23 cellular contexts compared by ENCODE assay signal in the genomic region with DNA sequence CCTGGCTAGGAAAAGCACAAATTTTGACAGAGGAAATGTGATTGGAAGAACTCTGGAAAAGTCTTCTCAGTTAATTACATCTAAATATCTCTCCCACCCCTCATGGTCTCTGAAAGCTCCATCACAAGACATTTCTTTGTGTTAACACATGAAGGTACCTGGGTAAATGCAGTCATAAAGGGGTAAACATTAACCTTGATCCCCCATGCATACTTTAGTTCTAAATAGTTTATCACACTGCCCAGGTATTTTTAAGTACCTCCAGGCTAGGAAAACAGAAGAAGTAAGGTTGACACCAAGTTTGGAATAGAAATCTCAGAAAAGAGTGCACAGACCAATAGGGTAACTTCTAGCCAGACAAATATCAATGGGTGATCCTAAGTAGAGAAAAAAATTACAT.
"Had no signal": no experiment of that assay in that cellular context is flagged by ENCODE, and none has a peak within 500 bp of the region (broad histone marks: within the 10 kb centered on the region; RNA-seq: fewer than 3 reads in every experiment).

No MANE protein-coding gene starts in this region.

- H3K4me1 ChIP-seq: Peyer's patch, SJSA1 had no signal

- H3K9me3 ChIP-seq: Peyer's patch, SJSA1 had no signal

- H3K27ac Mint-ChIP-seq: activated CD8-positive, alpha-beta memory T cell treated with anti-CD3 and anti-CD28 coated beads, Interleukin-2, amount 10 ng/mL, durations not matched to agents 7 days and 5 days; activated naive CD8-positive, alpha-beta T cell treated with anti-CD3 and anti-CD28 coated beads for 36 hours; activated T-cell treated with anti-CD3 and anti-CD28 coated beads, Interleukin-2, amount 50 U/mL, for 24 hours; activated T-helper 1 cell treated with anti-CD3 and anti-CD28 coated beads, Interleukin-12 subunit alpha, Interleukin-12 subunit beta, Interleukin-2, Interleukin-4 antibody, amounts not matched to agents 30 ng/mL and 10 ng/mL and 1 ng/mL, durations not matched to agents 14 hours and 24 hours and 36 hours; WTC11 had no signal

- H3K27ac ChIP-seq: brain microvascular endothelial cell, cardiac muscle cell, Peyer's patch, SJSA1 had no signal

- H3K4me3 ChIP-seq: cardiac muscle cell, Peyer's patch, SJSA1 had no signal

- H3K36me3 ChIP-seq: brain microvascular endothelial cell, cardiac muscle cell, Peyer's patch, SJSA1 had no signal

- H3K4me1 Mint-ChIP-seq: activated CD8-positive, alpha-beta memory T cell treated with anti-CD3 and anti-CD28 coated beads, Interleukin-2, amount 10 ng/mL, durations not matched to agents 7 days and 5 days; activated naive CD8-positive, alpha-beta T cell treated with anti-CD3 and anti-CD28 coated beads for 36 hours had no signal

- H3K4me3 Mint-ChIP-seq: activated CD8-positive, alpha-beta memory T cell treated with anti-CD3 and anti-CD28 coated beads, Interleukin-2, amount 10 ng/mL, durations not matched to agents 7 days and 5 days; activated naive CD8-positive, alpha-beta T cell treated with anti-CD3 and anti-CD28 coated beads for 36 hours; activated T-cell treated with anti-CD3 and anti-CD28 coated beads, Interleukin-2, amount 50 U/mL, for 24 hours; activated T-helper 1 cell treated with anti-CD3 and anti-CD28 coated beads, Interleukin-12 subunit alpha, Interleukin-12 subunit beta, Interleukin-2, Interleukin-4 antibody, amounts not matched to agents 30 ng/mL and 10 ng/mL and 1 ng/mL, durations not matched to agents 14 hours and 24 hours and 36 hours; WTC11 had no signal

- H3K27me3 ChIP-seq: brain microvascular endothelial cell, cardiac muscle cell, Peyer's patch, SJSA1 had no signal

- DNase-seq: activated CD4-positive, alpha-beta T cell treated with anti-CD3 and anti-CD28 coated beads for 48 hours; activated CD4-positive, alpha-beta T cell treated with anti-CD3 and anti-CD28 coated beads, Interleukin-2, amount 50 U/mL, for 4 hours; activated CD4-positive, CD25-positive, alpha-beta regulatory T cell treated with anti-CD3 and anti-CD28 coated beads, Interleukin-2, amount 50 U/mL, for 72 hours; activated CD8-positive, alpha-beta memory T cell treated with anti-CD3 and anti-CD28 coated beads, Interleukin-2, amount 10 ng/mL, durations not matched to agents 7 days and 5 days; activated effector memory CD4-positive, alpha-beta T cell treated with Interleukin-2 at 50 U/mL for 16 hours; activated naive CD4-positive, alpha-beta T cell treated with Interleukin-2 at 50 U/mL for 16 hours; activated naive CD8-positive, alpha-beta T cell treated with anti-CD3 and anti-CD28 coated beads for 36 hours; activated T-cell treated with anti-CD3 and anti-CD28 coated beads, Interleukin-2, amount 50 U/mL, for 24 hours; brain microvascular endothelial cell; Kasumi-1; KBM-7; NCI-H1105 treated with DMSO at 0.1 percent for 48 hours; NCI-H1436 treated with DMSO at 0.1 percent for 48 hours; NCI-H2081; NCI-H446; NCI-H524; NCI-H748 treated with DMSO at 0.1 percent for 48 hours; Peyer's patch; SW 1271 had no signal

- H3K27me3 Mint-ChIP-seq: activated CD8-positive, alpha-beta memory T cell treated with anti-CD3 and anti-CD28 coated beads, Interleukin-2, amount 10 ng/mL, durations not matched to agents 7 days and 5 days; activated naive CD8-positive, alpha-beta T cell treated with anti-CD3 and anti-CD28 coated beads for 36 hours; activated T-cell treated with anti-CD3 and anti-CD28 coated beads, Interleukin-2, amount 50 U/mL, for 24 hours had no signal

- H3K36me3 Mint-ChIP-seq: activated CD8-positive, alpha-beta memory T cell treated with anti-CD3 and anti-CD28 coated beads, Interleukin-2, amount 10 ng/mL, durations not matched to agents 7 days and 5 days; activated naive CD8-positive, alpha-beta T cell treated with anti-CD3 and anti-CD28 coated beads for 36 hours; WTC11 had no signal

- H3K9me3 Mint-ChIP-seq: activated naive CD8-positive, alpha-beta T cell treated with anti-CD3 and anti-CD28 coated beads for 36 hours; activated T-cell treated with anti-CD3 and anti-CD28 coated beads, Interleukin-2, amount 50 U/mL, for 24 hours; activated T-helper 1 cell treated with anti-CD3 and anti-CD28 coated beads, Interleukin-12 subunit alpha, Interleukin-12 subunit beta, Interleukin-2, Interleukin-4 antibody, amounts not matched to agents 30 ng/mL and 10 ng/mL and 1 ng/mL, durations not matched to agents 14 hours and 24 hours and 36 hours; WTC11 had no signal
